Comparison of ENCODE assay signal across 8 cellular contexts in the genomic region with DNA sequence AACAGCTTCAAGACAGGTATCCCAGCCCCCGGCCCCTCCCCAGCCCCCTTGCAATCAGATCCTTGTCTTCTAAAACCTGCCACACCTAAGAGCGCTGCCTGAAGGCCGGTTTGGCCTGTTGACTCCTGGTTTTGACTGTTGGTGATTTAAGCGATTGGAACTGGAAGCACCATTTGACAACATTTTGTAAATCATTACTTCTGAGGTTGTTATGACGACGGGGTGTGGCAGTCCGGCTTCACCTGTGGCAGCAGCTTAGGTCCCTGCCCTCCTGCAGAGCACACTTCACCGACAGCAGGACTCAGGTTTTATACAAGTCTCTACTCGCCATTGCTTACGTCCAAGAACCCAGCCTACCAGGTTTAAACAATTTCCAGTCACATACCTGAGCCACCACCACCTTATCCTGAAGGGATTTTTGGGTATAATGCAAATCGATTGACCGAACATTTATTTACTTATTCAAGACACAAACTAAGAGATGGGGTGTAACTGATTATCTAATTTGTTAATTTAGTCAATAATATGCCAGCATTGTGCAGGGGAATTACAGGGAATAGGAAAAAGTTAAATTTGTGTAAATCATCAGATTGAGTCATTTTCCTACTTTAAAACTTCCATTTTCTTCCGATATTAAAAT. TPM values are rescaled to one million over a fixed set of nuclear protein-coding genes. Genes with fewer than 3 reads are reported as not detected.
A peak's percentile ranks its signal among the peaks of the same experiment; 100 is the strongest.
DNase-seq lines count a peak whose midpoint lies in the region; ATAC-seq, FAIRE-seq and TF ChIP-seq lines count a peak whose summit lies in the region.

No MANE protein-coding gene starts in this region.

- H3K9me3 ChIP-seq in SK-N-MC (ENCODE audit: low read depth, low read length) (no peaks in the 10 kb centered on the region), small intestine (ENCODE audit: control insufficient read depth, low read depth) (no peaks in the 10 kb centered on the region)

- DNase-seq in DMS53 (lab: John Stamatoyannopoulos, UW) (peak; percentile 55), DMS53 treated with DMSO at 0.1 percent for 48 hours (lab: John Stamatoyannopoulos, UW; ENCODE audit: unreplicated experiment) (no peak), SK-N-MC (ENCODE audit: low read depth, low spot score) (no peak), foreskin fibroblast (no peak), small intestine (peak; percentile 91), NCI-H524 (lab: John Stamatoyannopoulos, UW) (no peak), occipital lobe (lab: John Stamatoyannopoulos, UW) (no peak)

- H3K36me3 ChIP-seq in SK-N-MC (ENCODE audit: insufficient read depth, low read length) (peaks cover 10% of the 10 kb centered on the region; the same call in 1 of the 2 replicates), small intestine (ENCODE audit: control insufficient read depth in 2 of 2, insufficient read depth in 2 of 2, low read length in 2 of 2) (peaks cover 0 to 5% of the 10 kb centered on the region in 2 donors)

- H3K4me3 ChIP-seq in SK-N-MC: peak overlapping the region; percentile 91
- H3K4me3 ChIP-seq in foreskin fibroblast (ENCODE audit: low read depth in 1 of 2, low read length in 2 of 2): peak overlapping the region; percentile 77 to 95
- H3K4me3 ChIP-seq in small intestine (ENCODE audit: low read depth in 1 of 2, low read length in 2 of 2): peak overlapping the region in 1 of 2 donors; percentile 27

- H3K27ac ChIP-seq in SK-N-MC (peak overlapping the region; percentile 87), small intestine (ENCODE audit: low read depth in 1 of 2, low read length in 1 of 2) (peak overlapping the region; percentile 79 to 92)

- ATAC-seq in HG02610 (IDR thresholded peaks at IDR 0.05; ENCODE audit: unreplicated experiment): no peak

- WGBS in small intestine, 3 donors: 12 to 63% (median 37%) methylated on average over 13 of the region's 13 CpGs

- TF ChIP-seq CTCF in foreskin fibroblast (IDR thresholded peaks at IDR 0.05; ENCODE audit: low read depth, low read length): no peak

- FAIRE-seq in small intestine (lab: Jason Lieb, UNC): no peak

- peak overlapping the region; percentile 81 for H3K9ac ChIP-seq in SK-N-MC (ENCODE audit: insufficient read length)

- H3K27me3 ChIP-seq in small intestine (ENCODE audit: control insufficient read depth in 2 of 2, insufficient read depth in 2 of 2, low read length in 2 of 2): no peaks in the 10 kb centered on the region

- peaks cover 8 to 16% of the 10 kb centered on the region in 2 donors for H3K4me1 ChIP-seq in small intestine (ENCODE audit: control insufficient read depth in 2 of 2, insufficient read depth in 1 of 2, low read depth in 1 of 2, low read length in 1 of 2)

RNA-seq across cellular contexts. Expression of a gene that starts 0.7 kb away (rescaled TPM):
- polyA plus RNA-seq in small intestine: 100 to 1,000 TPM in 1 of 3 donors, 10 to 100 TPM in 2; 83.8 to 107 (median 88.9) TPM
- 45.7 TPM for total RNA-seq in occipital lobe

RNA-seq across cellular contexts. Expression of a gene that starts 33.2 kb away (rescaled TPM):
- 100 to 1,000 TPM in 1 of 3 donors, 10 to 100 TPM in 1, 1 to 10 TPM in 1; 2.0 to 108 (median 20.5) TPM for polyA plus RNA-seq in small intestine
- total RNA-seq in occipital lobe: 0.62 TPM

RNA-seq across cellular contexts. Expression of a gene that starts 58.7 kb away (rescaled TPM):
- 1 to 10 TPM; 2.7 to 6.8 (median 5.6) TPM for polyA plus RNA-seq in small intestine
- 20.9 TPM for total RNA-seq in occipital lobe

Comparison
In these comparisons a context has a peak if more than half of its experiments do, and no peak if none do; other contexts are left out.
1. DNase-seq: peak in DMS53 (single experiment) and small intestine (single experiment); none in DMS53 treated with DMSO at 0.1 percent for 48 hours (single experiment), SK-N-MC (single experiment), foreskin fibroblast (0 of 2), NCI-H524 (0 of 2) and occipital lobe (single experiment).